10 cellular contexts compared by ENCODE assay signal in genomic region chr13:20714161-20714560, GRCh38. TPM values are rescaled to one million over a fixed set of nuclear protein-coding genes. Genes with fewer than 3 reads are reported as not detected.
DNase-seq lines count a peak whose midpoint lies in the region; ATAC-seq and TF ChIP-seq lines count a peak whose summit lies in the region.
"Had no signal": no experiment of that assay in that cellular context is flagged by ENCODE, and none has a peak within 500 bp of the region (broad histone marks: within the 10 kb centered on the region; RNA-seq: fewer than 3 reads in every experiment).

No MANE protein-coding gene starts in this region.

- H3K27me3 ChIP-seq in muscle layer of duodenum (ENCODE audit: low read depth, low read length) = no peaks in the 10 kb centered on the region
- no peaks in the 10 kb centered on the region for H3K27me3 ChIP-seq in tibial nerve

- H3K36me3 ChIP-seq in muscle layer of duodenum (ENCODE audit: control insufficient read depth in 1 of 2, insufficient read depth in 2 of 2, low read length in 2 of 2) = peaks cover 0 to 6% of the 10 kb centered on the region in 2 donors
- no peaks in the 10 kb centered on the region for H3K36me3 ChIP-seq in tibial nerve
- H3K36me3 ChIP-seq: spleen had no signal

- H3K4me1 ChIP-seq in muscle layer of duodenum (ENCODE audit: control insufficient read depth in 1 of 2, insufficient read depth in 2 of 2, low read length in 2 of 2) = peaks cover 0 to 13% of the 10 kb centered on the region in 2 donors
- peaks cover 0 to 43% (median 7%) of the 10 kb centered on the region in 4 donors for H3K4me1 ChIP-seq in tibial nerve

- no peak for TF ChIP-seq POLR2A in tibial nerve (IDR thresholded peaks at IDR 0.05)

- peak; percentile 80 for DNase-seq in NCI-H82 (lab: John Stamatoyannopoulos, UW)
- peak; percentile 22 for DNase-seq in choroid plexus epithelial cell (ENCODE audit: low read depth)
- no peak for DNase-seq in tibial nerve (ENCODE audit: low spot score in 2 of 2)
- no peak for DNase-seq in activated CD8-positive, alpha-beta memory T cell treated with anti-CD3 and anti-CD28 coated beads, Interleukin-2, amount 10 ng/mL, durations not matched to agents 7 days and 5 days
- DNase-seq: KBM-7, NCI-H2081 treated with DMSO at 0.1 percent for 48 hours, spleen had no signal

- H3K9me3 ChIP-seq in muscle layer of duodenum (ENCODE audit: control insufficient read depth in 1 of 2, low read length in 2 of 2) (no peaks in the 10 kb centered on the region), tibial nerve (no peaks in the 10 kb centered on the region)
- H3K9me3 ChIP-seq: spleen had no signal

- no peak for ATAC-seq in HG03039 (IDR thresholded peaks at IDR 0.05; ENCODE audit: unreplicated experiment)
- ATAC-seq in activated CD8-positive, alpha-beta memory T cell treated with anti-CD3 and anti-CD28 coated beads, Interleukin-2, amount 10 ng/mL, durations not matched to agents 7 days and 5 days = no peak
- no peak for ATAC-seq in GM21825 (IDR thresholded peaks at IDR 0.05; ENCODE audit: unreplicated experiment)

- H3K27ac ChIP-seq in muscle layer of duodenum (ENCODE audit: low read length) (peak overlapping the region; percentile 49), tibial nerve (peak overlapping the region; percentile 16 to 86 (median 64))
- H3K27ac ChIP-seq: spleen had no signal

- CTCF ChIA-PET in activated CD8-positive, alpha-beta memory T cell treated with anti-CD3 and anti-CD28 coated beads, Interleukin-2, amount 10 ng/mL, durations not matched to agents 7 days and 5 days (lab: Charles Lee) = interaction anchor here (0.9 to 2.1 kb wide), 3 partner anchors 9 to 211 kb away, joined by 3 to 12 read pairs (median 9); no protein-coding TSS in a partner anchor

- H3K4me1 Mint-ChIP-seq in activated CD8-positive, alpha-beta memory T cell treated with anti-CD3 and anti-CD28 coated beads, Interleukin-2, amount 10 ng/mL, durations not matched to agents 7 days and 5 days = peaks cover 7% of the 10 kb centered on the region

- no peaks in the 10 kb centered on the region for H3K36me3 Mint-ChIP-seq in activated CD8-positive, alpha-beta memory T cell treated with anti-CD3 and anti-CD28 coated beads, Interleukin-2, amount 10 ng/mL, durations not matched to agents 7 days and 5 days

- no peaks in the 10 kb centered on the region for H3K9me3 Mint-ChIP-seq in activated CD8-positive, alpha-beta memory T cell treated with anti-CD3 and anti-CD28 coated beads, Interleukin-2, amount 10 ng/mL, durations not matched to agents 7 days and 5 days (ENCODE audit: low read depth)

- H3K4me3 Mint-ChIP-seq in activated CD8-positive, alpha-beta memory T cell treated with anti-CD3 and anti-CD28 coated beads, Interleukin-2, amount 10 ng/mL, durations not matched to agents 7 days and 5 days = no peak overlapping the region

- peaks cover 21% of the 10 kb centered on the region for H3K27me3 Mint-ChIP-seq in activated CD8-positive, alpha-beta memory T cell treated with anti-CD3 and anti-CD28 coated beads, Interleukin-2, amount 10 ng/mL, durations not matched to agents 7 days and 5 days

- no peak overlapping the region for H3K27ac Mint-ChIP-seq in activated CD8-positive, alpha-beta memory T cell treated with anti-CD3 and anti-CD28 coated beads, Interleukin-2, amount 10 ng/mL, durations not matched to agents 7 days and 5 days

- H3K4me3 ChIP-seq in choroid plexus epithelial cell (ENCODE audit: low read depth, low read length) (no peak overlapping the region), muscle layer of duodenum (ENCODE audit: low read depth in 1 of 2, low read length in 2 of 2) (peak overlapping the region in 1 of 2 donors; percentile 9), tibial nerve (no peak overlapping the region)
- H3K4me3 ChIP-seq: spleen had no signal

- 39 to 45% methylated on average over 8 of the region's 8 CpGs for WGBS in tibial nerve, 2 donors

- no peak for TF ChIP-seq CTCF in choroid plexus epithelial cell (conservative IDR thresholded peaks at IDR 0.05; ENCODE audit: low read depth, low read length)
- no peak for TF ChIP-seq CTCF in tibial nerve (IDR thresholded peaks at IDR 0.05)

- no peak for TF ChIP-seq EP300 in tibial nerve (IDR thresholded peaks at IDR 0.05)

RNA-seq across cellular contexts. Expression of gene IL17D, which starts 10.7 kb away (rescaled TPM):
- total RNA-seq in tibial nerve = 10 to 100 TPM in 1 of 4 donors, 1 to 10 TPM in 3; 1.7 to 21.4 (median 5.3) TPM
- total RNA-seq in activated CD8-positive, alpha-beta memory T cell treated with anti-CD3 and anti-CD28 coated beads, Interleukin-2, amount 10 ng/mL, durations not matched to agents 7 days and 5 days = under 1 TPM; 0.15 to 0.37 TPM

RNA-seq across cellular contexts. Expression of gene EEF1AKMT1, which starts 59.6 kb away (rescaled TPM):
- 10 to 100 TPM in 3 of 4 donors, 1 to 10 TPM in 1; 8.2 to 23.7 (median 18.5) TPM for total RNA-seq in tibial nerve
- total RNA-seq in activated CD8-positive, alpha-beta memory T cell treated with anti-CD3 and anti-CD28 coated beads, Interleukin-2, amount 10 ng/mL, durations not matched to agents 7 days and 5 days = 10 to 100 TPM in 1 of 2 experiments, 1 to 10 TPM in 1; 7.5 to 10.6 TPM

Comparison
In these comparisons a context has a peak if more than half of its experiments do, and no peak if none do; other contexts are left out.
1. DNase-seq: peak in NCI-H82 (single experiment) and choroid plexus epithelial cell (single experiment); none in tibial nerve (0 of 2) and activated CD8-positive, alpha-beta memory T cell treated with anti-CD3 and anti-CD28 coated beads, Interleukin-2, amount 10 ng/mL, durations not matched to agents 7 days and 5 days (single experiment).